ENCODE assay signal across 3 cellular contexts in genomic region chr2:141065042-141065441, GRCh38.
A peak's percentile ranks its signal among the peaks of the same experiment; 100 is the strongest.
TF ChIP-seq lines count a peak whose summit lies in the region.

No MANE protein-coding gene starts in this region.

TF ChIP-seq in A549, 52 proteins besides CTCF, POLR2A, EP300 and RAD21:
- TF ChIP-seq MAFK (IDR thresholded peaks at IDR 0.05; ENCODE audit: partially characterized antibody) = peak; percentile 75
- TF ChIP-seq MAX (IDR thresholded peaks at IDR 0.05) = no peak

TF ChIP-seq in IMR-90, 13 proteins besides CTCF, POLR2A, EP300 and RAD21:
- TF ChIP-seq USF2 (IDR thresholded peaks at IDR 0.05; ENCODE audit: low read depth, low read length) (no peak), MXI1 (IDR thresholded peaks at IDR 0.05; ENCODE audit: borderline replicate concordance, low read depth, low read length) (no peak), MAFK (IDR thresholded peaks at IDR 0.05; ENCODE audit: low read depth, low read length) (peak; percentile 93), NFE2L2 (IDR thresholded peaks at IDR 0.05; ENCODE audit: low read depth, low read length) (no peak), CEBPB (IDR thresholded peaks at IDR 0.05; ENCODE audit: low read depth, low read length) (no peak), SMC3 (IDR thresholded peaks at IDR 0.05; ENCODE audit: low read depth, low read length) (no peak), RFX5 (IDR thresholded peaks at IDR 0.05; ENCODE audit: low read depth, low read length) (no peak), FOS (IDR thresholded peaks at IDR 0.05; ENCODE audit: low read depth, low read length) (no peak), ELK1 (IDR thresholded peaks at IDR 0.05; ENCODE audit: borderline replicate concordance, low read depth, low read length) (no peak)

TF ChIP-seq in H1, 55 proteins besides CTCF, POLR2A, EP300 and RAD21:
- TF ChIP-seq MAFK (IDR thresholded peaks at IDR 0.05; ENCODE audit: low read depth, low read length) (0 out of 2 replicates have a peak, but pooled peaks have one; percentile 50), SUZ12 (IDR thresholded peaks at IDR 0.05; ENCODE audit: low read length) (no peak)
